15 cellular contexts compared by ENCODE assay signal in genomic region chr21:14542638-14543037, GRCh38. TPM values are rescaled to one million over a fixed set of nuclear protein-coding genes. Genes with fewer than 3 reads are reported as not detected.
A peak's percentile ranks its signal among the peaks of the same experiment; 100 is the strongest.
DNase-seq lines count a peak whose midpoint lies in the region; ATAC-seq and TF ChIP-seq lines count a peak whose summit lies in the region.
"Had no signal": no experiment of that assay in that cellular context is flagged by ENCODE, and none has a peak within 500 bp of the region (broad histone marks: within the 10 kb centered on the region; RNA-seq: fewer than 3 reads in every experiment).

No MANE protein-coding gene starts in this region.

- H3K9me3 ChIP-seq in CD4-positive, alpha-beta memory T cell (ENCODE audit: control insufficient read depth in 1 of 2, low read length in 2 of 2) = no peaks in the 10 kb centered on the region
- H3K9me3 ChIP-seq in GM23248 (ENCODE audit: low read depth) = no peaks in the 10 kb centered on the region
- H3K9me3 ChIP-seq: breast epithelium had no signal

- CTCF ChIA-PET in CD4-positive, alpha-beta memory T cell (lab: Charles Lee; ENCODE audit: partially characterized antibody) = interaction anchor here (0.8 to 2.2 kb wide), 3 partner anchors 60 to 195 kb away, joined by 3 to 6 read pairs (median 6); no protein-coding TSS in a partner anchor

- peak in 1 of 2 donors; percentile 10 for ATAC-seq in activated naive CD4-positive, alpha-beta T cell treated with anti-CD3 and anti-CD28 coated beads, Interleukin-2, amount 50 U/mL, for 72 hours
- no peak for ATAC-seq in naive thymus-derived CD8-positive, alpha-beta T cell

- H3K4me3 Mint-ChIP-seq in CD4-positive, alpha-beta memory T cell = peak overlapping the region; percentile 66 to 98 (median 80)
- peak overlapping the region; percentile 47 to 92 (median 82) for H3K4me3 Mint-ChIP-seq in IgD-negative memory B cell
- H3K4me3 Mint-ChIP-seq in naive thymus-derived CD8-positive, alpha-beta T cell = peak overlapping the region; percentile 48 to 96 (median 74)

- H3K36me3 Mint-ChIP-seq in CD4-positive, alpha-beta memory T cell = peaks cover 3 to 26% of the 10 kb centered on the region in 2 donors
- peaks cover 5% of the 10 kb centered on the region for H3K36me3 Mint-ChIP-seq in IgD-negative memory B cell
- H3K36me3 Mint-ChIP-seq in activated naive CD4-positive, alpha-beta T cell treated with anti-CD3 and anti-CD28 coated beads, Interleukin-2, amount 50 U/mL, for 72 hours = peaks cover 21 to 63% of the 10 kb centered on the region in 2 donors
- H3K36me3 Mint-ChIP-seq in naive thymus-derived CD8-positive, alpha-beta T cell = peaks cover 0 to 11% (median 3%) of the 10 kb centered on the region in 3 donors

- no peaks in the 10 kb centered on the region for H3F3A ChIP-seq in GM23248 (ENCODE audit: insufficient read depth)

- H3K9me3 Mint-ChIP-seq in CD4-positive, alpha-beta memory T cell = peaks cover 0 to 4% (median 0%) of the 10 kb centered on the region in 8 donors
- H3K9me3 Mint-ChIP-seq in IgD-negative memory B cell = no peaks in the 10 kb centered on the region
- H3K9me3 Mint-ChIP-seq in activated naive CD4-positive, alpha-beta T cell treated with anti-CD3 and anti-CD28 coated beads, Interleukin-2, amount 50 U/mL, for 72 hours = peaks cover 3 to 4% of the 10 kb centered on the region in 2 donors
- H3K9me3 Mint-ChIP-seq in naive thymus-derived CD8-positive, alpha-beta T cell = no peaks in the 10 kb centered on the region

- no peaks in the 10 kb centered on the region for H3K27me3 ChIP-seq in CD4-positive, alpha-beta memory T cell (ENCODE audit: insufficient read depth, low read length)
- no peaks in the 10 kb centered on the region for H3K27me3 ChIP-seq in GM23248 (replicated peaks; ENCODE audit: insufficient read depth)
- H3K27me3 ChIP-seq: breast epithelium, hepatocyte had no signal

- H3K27ac ChIP-seq in CD4-positive, alpha-beta memory T cell (ENCODE audit: low read depth, low read length) = peak overlapping the region; percentile 78
- no peak overlapping the region for H3K27ac ChIP-seq in GM23248
- H3K27ac ChIP-seq: breast epithelium, C4-2B, hepatocyte, left ventricle myocardium inferior, parathyroid adenoma, RWPE1 had no signal

- peak in 1 of 5 donors; percentile 33 for DNase-seq in CD4-positive, alpha-beta memory T cell
- no peak for DNase-seq in activated naive CD4-positive, alpha-beta T cell treated with anti-CD3 and anti-CD28 coated beads, Interleukin-2, amount 50 U/mL, for 72 hours (ENCODE audit: low spot score in 2 of 2)
- no peak for DNase-seq in naive thymus-derived CD8-positive, alpha-beta T cell
- DNase-seq in foreskin fibroblast = no peak
- DNase-seq in GM23248 = no peak
- DNase-seq in NCI-H187 (lab: John Stamatoyannopoulos, UW) = no peak
- no peak for DNase-seq in kidney glomerular epithelial cell (lab: John Stamatoyannopoulos, UW)
- DNase-seq: left ventricle myocardium inferior, NCI-H446 had no signal

- no peaks in the 10 kb centered on the region for H3K27me3 Mint-ChIP-seq in CD4-positive, alpha-beta memory T cell
- no peaks in the 10 kb centered on the region for H3K27me3 Mint-ChIP-seq in IgD-negative memory B cell
- no peaks in the 10 kb centered on the region for H3K27me3 Mint-ChIP-seq in naive thymus-derived CD8-positive, alpha-beta T cell

- H3K4me1 ChIP-seq in CD4-positive, alpha-beta memory T cell (ENCODE audit: insufficient read depth, low read length) = peaks cover 54% of the 10 kb centered on the region
- no peaks in the 10 kb centered on the region for H3K4me1 ChIP-seq in GM23248 (ENCODE audit: insufficient read depth)
- H3K4me1 ChIP-seq: breast epithelium, left ventricle myocardium inferior, parathyroid adenoma had no signal

- peak overlapping the region in 1 of 2 donors; percentile 65 for H3K4me3 ChIP-seq in CD4-positive, alpha-beta memory T cell (ENCODE audit: low read length in 2 of 2)
- H3K4me3 ChIP-seq in foreskin fibroblast (ENCODE audit: low read depth in 1 of 2, low read length in 2 of 2) (no peak overlapping the region), GM23248 (no peak overlapping the region)
- H3K4me3 ChIP-seq: breast epithelium, hepatocyte, left ventricle myocardium inferior had no signal

- H2AFZ ChIP-seq in GM23248 = no peak overlapping the region
- H2AFZ ChIP-seq: hepatocyte, parathyroid adenoma had no signal

- TF ChIP-seq CTCF in foreskin fibroblast (IDR thresholded peaks at IDR 0.05; ENCODE audit: low read depth, low read length) = no peak

- H3K27ac Mint-ChIP-seq in CD4-positive, alpha-beta memory T cell = peak overlapping the region; percentile 87 to 97 (median 96)
- H3K27ac Mint-ChIP-seq in IgD-negative memory B cell = peak overlapping the region; percentile 37 to 82 (median 67)
- H3K27ac Mint-ChIP-seq in activated naive CD4-positive, alpha-beta T cell treated with anti-CD3 and anti-CD28 coated beads, Interleukin-2, amount 50 U/mL, for 72 hours = peak overlapping the region; percentile 88 to 90
- peak overlapping the region; percentile 80 to 99 (median 93) for H3K27ac Mint-ChIP-seq in naive thymus-derived CD8-positive, alpha-beta T cell

- H3K4me1 Mint-ChIP-seq in CD4-positive, alpha-beta memory T cell = peaks cover 39 to 75% (median 57%) of the 10 kb centered on the region in 4 donors
- H3K4me1 Mint-ChIP-seq in IgD-negative memory B cell = peaks cover 30 to 50% (median 38%) of the 10 kb centered on the region in 3 donors
- peaks cover 16 to 72% (median 51%) of the 10 kb centered on the region in 4 donors for H3K4me1 Mint-ChIP-seq in naive thymus-derived CD8-positive, alpha-beta T cell

- no peaks in the 10 kb centered on the region for H4K20me1 ChIP-seq in GM23248 (ENCODE audit: insufficient read depth)

- H3K79me2 ChIP-seq in GM23248 (ENCODE audit: insufficient read depth) = no peaks in the 10 kb centered on the region
- H3K79me2 ChIP-seq: hepatocyte, parathyroid adenoma had no signal

- H3K9ac ChIP-seq in GM23248 = no peak overlapping the region
- H3K9ac ChIP-seq: parathyroid adenoma had no signal

- H3K36me3 ChIP-seq in CD4-positive, alpha-beta memory T cell (ENCODE audit: insufficient read depth, low read length) = no peaks in the 10 kb centered on the region
- H3K36me3 ChIP-seq in GM23248 (ENCODE audit: low read depth) = no peaks in the 10 kb centered on the region
- H3K36me3 ChIP-seq: breast epithelium, left ventricle myocardium inferior had no signal

- POLR2A ChIA-PET in CD4-positive, alpha-beta memory T cell (lab: Charles Lee; ENCODE audit: partially characterized antibody) = interaction anchor here (0.7 to 5.9 kb wide), 10 partner anchors 8 to 145 kb away, joined by 3 to 39 read pairs (median 4); no protein-coding TSS in a partner anchor
- POLR2A ChIA-PET in naive thymus-derived CD8-positive, alpha-beta T cell (lab: Charles Lee) = interaction anchor here (1.7 kb wide), 1 partner anchor 134 kb away, joined by 8 read pairs; no protein-coding TSS in a partner anchor

- in situ Hi-C loops in GM23248 (cut with MboI) = no loop called here

- no peak overlapping the region for H3K4me2 ChIP-seq in GM23248 (ENCODE audit: unreplicated experiment)
- H3K4me2 ChIP-seq: hepatocyte had no signal

- no peaks in the 10 kb centered on the region for H3K9me2 ChIP-seq in GM23248 (ENCODE audit: insufficient read depth)

- intact Hi-C loops in CD4-positive, alpha-beta memory T cell (cut with micrococcal nuclease) = loop anchor here (1.0 kb wide), 2 partner anchors 8 to 16 kb away; no protein-coding TSS in a partner anchor

RNA-seq across cellular contexts. Expression of gene SAMSN1, which starts 3.5 kb away (rescaled TPM):
- total RNA-seq in CD4-positive, alpha-beta memory T cell = 10 to 100 TPM; 58.0 to 59.5 TPM
- polyA plus RNA-seq in CD4-positive, alpha-beta memory T cell = 10 to 100 TPM; 50.8 to 56.3 TPM
- polyA plus RNA-seq in IgD-negative memory B cell = 24.6 TPM
- 10 to 100 TPM; 74.5 to 89.4 TPM for total RNA-seq in activated naive CD4-positive, alpha-beta T cell treated with anti-CD3 and anti-CD28 coated beads, Interleukin-2, amount 50 U/mL, for 72 hours
- 10 to 100 TPM; 27.0 to 27.9 TPM for total RNA-seq in naive thymus-derived CD8-positive, alpha-beta T cell
- 10 to 100 TPM; 16.1 to 23.6 (median 20.4) TPM for polyA plus RNA-seq in naive thymus-derived CD8-positive, alpha-beta T cell
- not detected in 2 replicates for total RNA-seq in GM23248 (2014; rRNA removed; shearing (Covaris generic))
- not detected in 2 replicates for polyA plus RNA-seq in GM23248 (2016; fragmentation: Nextera tagmentation; extraction: Ambion mirVana)

Comparison
In these comparisons a context has a peak if more than half of its experiments do, and no peak if none do; other contexts are left out.
1. RNA of gene SAMSN1, which starts 3.5 kb away (total RNA-seq): 74.5 to 89.4 TPM in activated naive CD4-positive, alpha-beta T cell treated with anti-CD3 and anti-CD28 coated beads, Interleukin-2, amount 50 U/mL, for 72 hours, 58.0 to 59.5 TPM in CD4-positive, alpha-beta memory T cell and 27.0 to 27.9 TPM in naive thymus-derived CD8-positive, alpha-beta T cell; not detected in GM23248; every median in the first group is over 10 times any median in the second.
2. Peak in every context shown above with its lines, with median percentiles within 50 percentile points of each other: H3K27ac Mint-ChIP-seq and H3K4me3 Mint-ChIP-seq.